20 cellular contexts compared by ENCODE assay signal in genomic region chr9:124457887-124458431, GRCh38. TPM values are rescaled to one million over a fixed set of nuclear protein-coding genes. Genes with fewer than 3 reads are reported as not detected.
DNase-seq lines count a peak whose midpoint lies in the region; ATAC-seq and TF ChIP-seq lines count a peak whose summit lies in the region.
"Had no signal": no experiment of that assay in that cellular context is flagged by ENCODE, and none has a peak within 500 bp of the region (broad histone marks: within the 10 kb centered on the region; RNA-seq: fewer than 3 reads in every experiment).

No MANE protein-coding gene starts in this region.

- no peak overlapping the region for H3K4me2 ChIP-seq in OCI-LY3 (ENCODE audit: low read length)
- H3K4me2 ChIP-seq: BLaER1 had no signal

- H3K27me3 ChIP-seq in OCI-LY3 (ENCODE audit: low read depth, low read length): no peaks in the 10 kb centered on the region
- peaks cover 5% of the 10 kb centered on the region for H3K27me3 ChIP-seq in foreskin keratinocyte
- H3K27me3 ChIP-seq in spleen (replicated peaks in 1 of 7): peaks cover 0 to 22% (median 14%) of the 10 kb centered on the region in 7 donors
- H3K27me3 ChIP-seq: BLaER1 had no signal

- H3K9me3 ChIP-seq in OCI-LY3 (ENCODE audit: insufficient read depth, low read length) (no peaks in the 10 kb centered on the region), spleen (peaks cover 0 to 7% (median 0%) of the 10 kb centered on the region in 8 donors)
- H3K9me3 ChIP-seq: BLaER1 had no signal

- no peak overlapping the region for H3K27ac Mint-ChIP-seq in activated naive CD8-positive, alpha-beta T cell treated with anti-CD3 and anti-CD28 coated beads, Interleukin-2, amount 10 ng/mL, durations not matched to agents 7 days and 5 days
- H3K27ac Mint-ChIP-seq in activated naive CD8-positive, alpha-beta T cell treated with anti-CD3 and anti-CD28 coated beads, Interleukin-2, amount 50 U/mL, for 24 hours: no peak overlapping the region
- peak overlapping the region in 1 of 10 donors; percentile 72 for H3K27ac Mint-ChIP-seq in naive thymus-derived CD8-positive, alpha-beta T cell
- H3K27ac Mint-ChIP-seq: CD8-positive, alpha-beta memory T cell had no signal

- no peak for TF ChIP-seq POLR2A in spleen (IDR thresholded peaks at IDR 0.05)

- no peak for ATAC-seq in activated naive CD8-positive, alpha-beta T cell treated with anti-CD3 and anti-CD28 coated beads, Interleukin-2, amount 10 ng/mL, durations not matched to agents 7 days and 5 days (ENCODE audit: low read depth)
- no peak for ATAC-seq in activated naive CD8-positive, alpha-beta T cell treated with anti-CD3 and anti-CD28 coated beads, Interleukin-2, amount 50 U/mL, for 24 hours
- ATAC-seq in foreskin keratinocyte: no peak
- ATAC-seq in naive thymus-derived CD8-positive, alpha-beta T cell: no peak
- no peak for ATAC-seq in GM18498 (IDR thresholded peaks at IDR 0.05; ENCODE audit: unreplicated experiment)
- ATAC-seq: GM12878 had no signal

- no peaks in the 10 kb centered on the region for H3K4me1 Mint-ChIP-seq in activated naive CD8-positive, alpha-beta T cell treated with anti-CD3 and anti-CD28 coated beads, Interleukin-2, amount 10 ng/mL, durations not matched to agents 7 days and 5 days
- no peaks in the 10 kb centered on the region for H3K4me1 Mint-ChIP-seq in activated naive CD8-positive, alpha-beta T cell treated with anti-CD3 and anti-CD28 coated beads, Interleukin-2, amount 50 U/mL, for 24 hours
- H3K4me1 Mint-ChIP-seq in naive thymus-derived CD8-positive, alpha-beta T cell: no peaks in the 10 kb centered on the region
- H3K4me1 Mint-ChIP-seq: CD8-positive, alpha-beta memory T cell had no signal

- POLR2A ChIA-PET in activated naive CD8-positive, alpha-beta T cell treated with anti-CD3 and anti-CD28 coated beads, Interleukin-2, amount 10 ng/mL, durations not matched to agents 7 days and 5 days (lab: Charles Lee): no interaction called here
- POLR2A ChIA-PET in naive thymus-derived CD8-positive, alpha-beta T cell (lab: Charles Lee): no interaction called here

- no peak overlapping the region for H3K4me3 Mint-ChIP-seq in activated naive CD8-positive, alpha-beta T cell treated with anti-CD3 and anti-CD28 coated beads, Interleukin-2, amount 10 ng/mL, durations not matched to agents 7 days and 5 days
- H3K4me3 Mint-ChIP-seq in activated naive CD8-positive, alpha-beta T cell treated with anti-CD3 and anti-CD28 coated beads, Interleukin-2, amount 50 U/mL, for 24 hours: no peak overlapping the region
- H3K4me3 Mint-ChIP-seq in naive thymus-derived CD8-positive, alpha-beta T cell: no peak overlapping the region
- H3K4me3 Mint-ChIP-seq: CD8-positive, alpha-beta memory T cell had no signal

- H3K4me3 ChIP-seq in OCI-LY3 (ENCODE audit: low read length) (no peak overlapping the region), spleen (no peak overlapping the region), foreskin fibroblast (ENCODE audit: low read depth in 1 of 2, low read length in 2 of 2) (no peak overlapping the region)
- H3K4me3 ChIP-seq: BLaER1, GM12878 had no signal

- peak; percentile 7; the same call in 1 of the 2 replicates for TF ChIP-seq CTCF in OCI-LY3 (IDR thresholded peaks at IDR 0.05; ENCODE audit: low read depth, low read length)
- TF ChIP-seq CTCF in foreskin keratinocyte (conservative IDR thresholded peaks at IDR 0.05): peak; percentile 34
- TF ChIP-seq CTCF in spleen (IDR thresholded peaks at IDR 0.05 in 8 of 11, conservative IDR thresholded peaks at IDR 0.05 in 3 of 11): no peak
- TF ChIP-seq CTCF in foreskin fibroblast (IDR thresholded peaks at IDR 0.05; ENCODE audit: low read depth, low read length): no peak

- H3K27ac ChIP-seq in OCI-LY3 (ENCODE audit: low read length) (no peak overlapping the region), foreskin keratinocyte (no peak overlapping the region), spleen (no peak overlapping the region)
- H3K27ac ChIP-seq: BLaER1 had no signal

- H4K20me1 ChIP-seq in OCI-LY3 (ENCODE audit: insufficient read depth, low read length): no peaks in the 10 kb centered on the region
- H4K20me1 ChIP-seq: BLaER1 had no signal

- no peaks in the 10 kb centered on the region for H3K79me2 ChIP-seq in OCI-LY3 (ENCODE audit: low read length)

- DNase-seq in activated naive CD8-positive, alpha-beta T cell treated with anti-CD3 and anti-CD28 coated beads, Interleukin-2, amount 10 ng/mL, durations not matched to agents 7 days and 5 days: peak; percentile 19
- DNase-seq in activated naive CD8-positive, alpha-beta T cell treated with anti-CD3 and anti-CD28 coated beads, Interleukin-2, amount 50 U/mL, for 24 hours: no peak
- DNase-seq in foreskin keratinocyte (no peak), spleen (peak; percentile 51), foreskin fibroblast (no peak)
- no peak for DNase-seq in naive thymus-derived CD8-positive, alpha-beta T cell
- DNase-seq: DMS79, HCEC 1CT, KG1, NCI-H146, NCI-H2081, NCI-H510A, SIG-M5 had no signal

- H2AFZ ChIP-seq in OCI-LY3 (ENCODE audit: low read depth, low read length): no peak overlapping the region

- no peaks in the 10 kb centered on the region for H3K36me3 Mint-ChIP-seq in activated naive CD8-positive, alpha-beta T cell treated with anti-CD3 and anti-CD28 coated beads, Interleukin-2, amount 10 ng/mL, durations not matched to agents 7 days and 5 days
- H3K36me3 Mint-ChIP-seq in activated naive CD8-positive, alpha-beta T cell treated with anti-CD3 and anti-CD28 coated beads, Interleukin-2, amount 50 U/mL, for 24 hours (ENCODE audit: low read depth): no peaks in the 10 kb centered on the region
- H3K36me3 Mint-ChIP-seq in naive thymus-derived CD8-positive, alpha-beta T cell: peaks cover 0 to 4% (median 0%) of the 10 kb centered on the region in 3 donors
- H3K36me3 Mint-ChIP-seq: CD8-positive, alpha-beta memory T cell had no signal

- intact Hi-C loops in spleen (cut with DNase I; ENCODE audit: low total_unique reads): no loop called here

- no peaks in the 10 kb centered on the region for H3K4me1 ChIP-seq in OCI-LY3 (ENCODE audit: low read length)
- H3K4me1 ChIP-seq in foreskin keratinocyte: no peaks in the 10 kb centered on the region
- peaks cover 0 to 10% (median 4%) of the 10 kb centered on the region in 6 donors for H3K4me1 ChIP-seq in spleen
- H3K4me1 ChIP-seq: BLaER1 had no signal

- H3K9ac ChIP-seq in OCI-LY3 (ENCODE audit: low read length): no peak overlapping the region
- H3K9ac ChIP-seq: BLaER1 had no signal

- H3K36me3 ChIP-seq in OCI-LY3 (replicated peaks; ENCODE audit: low read depth, low read length) (no peaks in the 10 kb centered on the region), spleen (no peaks in the 10 kb centered on the region)
- H3K36me3 ChIP-seq: BLaER1 had no signal

- H3K27me3 Mint-ChIP-seq in activated naive CD8-positive, alpha-beta T cell treated with anti-CD3 and anti-CD28 coated beads, Interleukin-2, amount 10 ng/mL, durations not matched to agents 7 days and 5 days: peaks cover 13% of the 10 kb centered on the region
- H3K27me3 Mint-ChIP-seq in activated naive CD8-positive, alpha-beta T cell treated with anti-CD3 and anti-CD28 coated beads, Interleukin-2, amount 50 U/mL, for 24 hours: peaks cover 4% of the 10 kb centered on the region
- H3K27me3 Mint-ChIP-seq in naive thymus-derived CD8-positive, alpha-beta T cell: peaks cover 0 to 13% (median 0%) of the 10 kb centered on the region in 5 donors

- 81 to 94% (median 84%) methylated on average over 6 to 8 of the region's 8 CpGs; no CpG with 5 or more reads in 1 of the 5 donors for WGBS in spleen, 5 donors

- no peaks in the 10 kb centered on the region for H3K9me3 Mint-ChIP-seq in activated naive CD8-positive, alpha-beta T cell treated with anti-CD3 and anti-CD28 coated beads, Interleukin-2, amount 10 ng/mL, durations not matched to agents 7 days and 5 days
- H3K9me3 Mint-ChIP-seq in activated naive CD8-positive, alpha-beta T cell treated with anti-CD3 and anti-CD28 coated beads, Interleukin-2, amount 50 U/mL, for 24 hours: no peaks in the 10 kb centered on the region
- peaks cover 0 to 14% (median 0%) of the 10 kb centered on the region in 9 donors for H3K9me3 Mint-ChIP-seq in naive thymus-derived CD8-positive, alpha-beta T cell
- H3K9me3 Mint-ChIP-seq: CD8-positive, alpha-beta memory T cell had no signal

RNA-seq across cellular contexts. Expression of gene ADGRD2, which starts 7.7 kb away (rescaled TPM):
- not detected for total RNA-seq in activated naive CD8-positive, alpha-beta T cell treated with anti-CD3 and anti-CD28 coated beads, Interleukin-2, amount 10 ng/mL, durations not matched to agents 7 days and 5 days
- total RNA-seq in foreskin keratinocyte (0.07 TPM in 1 of 2 replicates, not detected in the other), spleen (under 1 TPM in 4 of 7 donors, not detected in 3; 0.18 to 0.50 (median 0.33) TPM)
- polyA plus RNA-seq in foreskin keratinocyte (0.04 and 0.11 TPM in 2 replicates), spleen (under 1 TPM in 1 of 3 donors, not detected in 2; 0.15 TPM)
- total RNA-seq in naive thymus-derived CD8-positive, alpha-beta T cell: not detected
- polyA plus RNA-seq in naive thymus-derived CD8-positive, alpha-beta T cell: not detected
- total RNA-seq: A172; CD8-positive, alpha-beta memory T cell; GM12878; RPMI7951 had no signal
- polyA plus RNA-seq: CD8-positive, alpha-beta memory T cell; GM12878 had no signal

RNA-seq across cellular contexts. Expression of gene PSMB7, which starts 42.7 kb away (rescaled TPM):
- 10 to 100 TPM; 88.7 to 93.6 TPM for total RNA-seq in activated naive CD8-positive, alpha-beta T cell treated with anti-CD3 and anti-CD28 coated beads, Interleukin-2, amount 10 ng/mL, durations not matched to agents 7 days and 5 days
- total RNA-seq in foreskin keratinocyte (249 and 276 TPM in 2 replicates), spleen (100 to 1,000 TPM in 3 of 7 donors, 10 to 100 TPM in 4; 71.3 to 123 (median 82.6) TPM)
- polyA plus RNA-seq in foreskin keratinocyte (362 and 369 TPM in 2 replicates), spleen (100 to 1,000 TPM; 113 to 143 (median 115) TPM)
- total RNA-seq in naive thymus-derived CD8-positive, alpha-beta T cell: 10 to 100 TPM; 63.6 to 65.6 TPM
- 100 to 1,000 TPM; 173 to 187 (median 175) TPM for polyA plus RNA-seq in naive thymus-derived CD8-positive, alpha-beta T cell

RNA-seq across cellular contexts. Expression of gene NR5A1, which starts 49.2 kb away (rescaled TPM):
- not detected for total RNA-seq in activated naive CD8-positive, alpha-beta T cell treated with anti-CD3 and anti-CD28 coated beads, Interleukin-2, amount 10 ng/mL, durations not matched to agents 7 days and 5 days
- not detected in 2 replicates for total RNA-seq in foreskin keratinocyte
- polyA plus RNA-seq in foreskin keratinocyte: not detected in 2 replicates
- 100 to 1,000 TPM; 127 to 378 (median 231) TPM for total RNA-seq in spleen
- polyA plus RNA-seq in spleen: 100 to 1,000 TPM in 1 of 3 donors, 10 to 100 TPM in 2; 46.5 to 182 (median 65.0) TPM
- total RNA-seq in naive thymus-derived CD8-positive, alpha-beta T cell: not detected
- polyA plus RNA-seq in naive thymus-derived CD8-positive, alpha-beta T cell: not detected
- total RNA-seq: A172; CD8-positive, alpha-beta memory T cell; RPMI7951 had no signal
- polyA plus RNA-seq: CD8-positive, alpha-beta memory T cell had no signal

Comparison
In these comparisons a context has a peak if more than half of its experiments do, and no peak if none do; other contexts are left out.
1. DNase-seq: peak in activated naive CD8-positive, alpha-beta T cell treated with anti-CD3 and anti-CD28 coated beads, Interleukin-2, amount 10 ng/mL, durations not matched to agents 7 days and 5 days (single experiment) and spleen (single experiment); none in activated naive CD8-positive, alpha-beta T cell treated with anti-CD3 and anti-CD28 coated beads, Interleukin-2, amount 50 U/mL, for 24 hours (single experiment), foreskin keratinocyte (0 of 2), naive thymus-derived CD8-positive, alpha-beta T cell (0 of 10) and foreskin fibroblast (0 of 2).
2. CTCF ChIP-seq: peak in OCI-LY3 (single experiment) and foreskin keratinocyte (single experiment); none in spleen (0 of 11) and foreskin fibroblast (single experiment).
3. RNA of gene NR5A1, which starts 49.2 kb away (total RNA-seq): 127 to 378 TPM in spleen; not detected in naive thymus-derived CD8-positive, alpha-beta T cell, not detected in activated naive CD8-positive, alpha-beta T cell treated with anti-CD3 and anti-CD28 coated beads, Interleukin-2, amount 10 ng/mL, durations not matched to agents 7 days and 5 days and not detected in foreskin keratinocyte; every median in the first group is over 100 times any median in the second.